8 cellular contexts compared by ENCODE assay signal in the genomic region with DNA sequence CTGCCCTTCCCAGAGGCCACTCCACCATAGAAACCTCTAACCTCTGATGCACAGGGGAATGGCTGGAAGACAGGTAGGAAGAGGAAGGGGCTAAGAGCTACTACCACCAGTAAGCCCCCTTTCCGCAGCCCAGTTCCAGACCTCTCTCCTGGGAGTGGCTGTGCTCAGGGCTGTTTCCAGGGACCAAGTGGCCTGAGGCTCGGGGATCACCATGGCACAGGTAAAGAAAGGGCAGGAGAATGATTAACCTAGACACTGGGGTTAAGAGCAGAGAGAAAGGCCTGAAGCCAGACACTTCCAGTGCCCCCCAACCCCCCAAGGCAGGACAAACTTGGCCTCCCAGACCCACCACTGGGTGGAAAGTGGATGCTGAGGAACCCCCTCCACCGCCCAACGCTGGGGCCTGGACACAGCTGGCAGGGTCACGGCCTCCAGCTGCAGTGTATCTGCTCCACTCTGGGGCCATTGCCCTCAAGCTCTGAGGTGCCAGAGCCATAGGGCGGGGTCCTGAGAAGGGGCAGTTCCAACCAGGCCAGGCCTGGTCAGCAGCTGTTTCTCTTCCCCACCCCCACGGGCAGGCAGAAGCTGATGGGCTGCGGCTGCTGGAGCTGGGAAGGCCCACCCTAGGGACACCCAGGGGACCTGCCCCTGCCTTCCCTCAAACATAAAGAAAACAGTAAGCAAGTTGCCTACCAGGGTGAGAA. TPM values are rescaled to one million over a fixed set of nuclear protein-coding genes. Genes with fewer than 3 reads are reported as not detected.
DNase-seq lines count a peak whose midpoint lies in the region; ATAC-seq, FAIRE-seq and TF ChIP-seq lines count a peak whose summit lies in the region.

No MANE protein-coding gene starts in this region.

- H3K4me1 ChIP-seq in SK-N-SH (ENCODE audit: control insufficient read depth in 1 of 2, insufficient read depth in 2 of 2, low read depth in 1 of 2, low read length in 1 of 2) (peaks cover 35% of the 10 kb centered on the region in 2 experiments), left ventricle myocardium inferior (peaks cover 88% of the 10 kb centered on the region), small intestine (ENCODE audit: control insufficient read depth in 2 of 2, insufficient read depth in 1 of 2, low read depth in 1 of 2, low read length in 1 of 2) (peaks cover 9 to 12% of the 10 kb centered on the region in 2 donors)

- peak overlapping the region; percentile 89 for H3K4me3 Mint-ChIP-seq in activated T-helper 17 cell treated with anti-CD3 and anti-CD28 coated beads, Interleukin-2, amount 50 U/mL, for 72 hours

- ATAC-seq in SK-N-SH treated with all-trans-retinoic acid at 6 μM for 48 hours (no peak), GM21528 (IDR thresholded peaks at IDR 0.05; ENCODE audit: low FRiP score, unreplicated experiment) (no peak), HG02763 (IDR thresholded peaks at IDR 0.05; ENCODE audit: unreplicated experiment) (no peak)
- no peak for ATAC-seq in activated T-helper 17 cell treated with anti-CD3 and anti-CD28 coated beads, Interleukin-2, amount 50 U/mL, for 72 hours (replicated peaks)

- no peaks in the 10 kb centered on the region for H3K9me3 Mint-ChIP-seq in activated T-helper 17 cell treated with anti-CD3 and anti-CD28 coated beads, Interleukin-2, amount 50 U/mL, for 72 hours

- intact Hi-C loops in left ventricle myocardium inferior (cut with micrococcal nuclease) = no loop called here

- FAIRE-seq in small intestine (lab: Jason Lieb, UNC) = no peak

- H3K4me2 ChIP-seq in SK-N-SH = peak overlapping the region; percentile 93

- peaks cover 82% of the 10 kb centered on the region for H3K79me2 ChIP-seq in SK-N-SH (ENCODE audit: insufficient read depth)

- peak overlapping the region; percentile 99 for H3K27ac Mint-ChIP-seq in activated T-helper 17 cell treated with anti-CD3 and anti-CD28 coated beads, Interleukin-2, amount 50 U/mL, for 72 hours

- peaks cover 29% of the 10 kb centered on the region for H3F3A ChIP-seq in SK-N-SH (replicated peaks; ENCODE audit: insufficient read depth)

- H3K4me3 ChIP-seq in SK-N-SH (ENCODE audit: low read depth in 2 of 2, low read length in 1 of 2) (peak overlapping the region; percentile 91 to 97), left ventricle myocardium inferior (peak overlapping the region; percentile 91), small intestine (ENCODE audit: low read depth in 1 of 2, low read length in 2 of 2) (peak overlapping the region; percentile 16 to 68)

- peaks cover 54% of the 10 kb centered on the region for H3K4me1 Mint-ChIP-seq in activated T-helper 17 cell treated with anti-CD3 and anti-CD28 coated beads, Interleukin-2, amount 50 U/mL, for 72 hours

- H3K27me3 ChIP-seq in SK-N-SH (ENCODE audit: insufficient read depth) = no peaks in the 10 kb centered on the region
- no peaks in the 10 kb centered on the region for H3K27me3 ChIP-seq in left ventricle myocardium inferior (ENCODE audit: low read depth)
- no peaks in the 10 kb centered on the region for H3K27me3 ChIP-seq in small intestine (ENCODE audit: control insufficient read depth in 2 of 2, insufficient read depth in 2 of 2, low read length in 2 of 2)

- H3K36me3 ChIP-seq in SK-N-SH (replicated peaks in 1 of 2; ENCODE audit: control insufficient read depth in 1 of 2, insufficient read depth in 2 of 2, low read length in 1 of 2) (peaks cover 25 to 28% of the 10 kb centered on the region in 2 experiments), left ventricle myocardium inferior (peaks cover 33% of the 10 kb centered on the region), small intestine (ENCODE audit: control insufficient read depth in 2 of 2, insufficient read depth in 2 of 2, low read length in 2 of 2) (peaks cover 0 to 10% of the 10 kb centered on the region in 2 donors)

- H3K9me2 ChIP-seq in SK-N-SH = no peaks in the 10 kb centered on the region

- 57% methylated on average over 3 of the region's 8 CpGs for WGBS in SK-N-SH (ENCODE audit: low lambda C conversion rate)
- WGBS in small intestine, 3 donors = 26 to 35% (median 34%) methylated on average over 8 of the region's 8 CpGs

- POLR2A ChIA-PET in SK-N-SH (lab: Yijun Ruan, JAX) = interaction anchor here (1.1 kb wide), 1 partner anchor 23 kb away, joined by 3 read pairs; the partner anchor contains the start of gene IGSF9

- H3K27ac ChIP-seq in SK-N-SH (ENCODE audit: low read depth in 2 of 2, low read length in 1 of 2) = peak overlapping the region; percentile 73 to 97
- peak overlapping the region; percentile 98 for H3K27ac ChIP-seq in left ventricle myocardium inferior (replicated peaks)
- H3K27ac ChIP-seq in small intestine (ENCODE audit: low read depth in 1 of 2, low read length in 1 of 2) = peak overlapping the region; percentile 90 to 91

- peak overlapping the region; percentile 100 for H3K9ac ChIP-seq in SK-N-SH

- peaks cover 54% of the 10 kb centered on the region for H4K20me1 ChIP-seq in SK-N-SH (ENCODE audit: insufficient read depth)

- no peak for TF ChIP-seq EP300 in SK-N-SH (IDR thresholded peaks at IDR 0.05; ENCODE audit: borderline replicate concordance in 1 of 2, low read depth in 1 of 2, low read length in 1 of 2)

- CTCF ChIA-PET in SK-N-SH (lab: Yijun Ruan, JAX) = interaction anchor here (0.7 to 22.3 kb wide), 8 partner anchors 11 to 157 kb away, joined by 3 to 460 read pairs (median 6); no protein-coding TSS in a partner anchor

- no peak overlapping the region for H2AFZ ChIP-seq in SK-N-SH (ENCODE audit: low read depth)

- no peaks in the 10 kb centered on the region for H3K27me3 Mint-ChIP-seq in activated T-helper 17 cell treated with anti-CD3 and anti-CD28 coated beads, Interleukin-2, amount 50 U/mL, for 72 hours

- H3K9me3 ChIP-seq in SK-N-SH (no peaks in the 10 kb centered on the region), left ventricle myocardium inferior (replicated peaks) (no peaks in the 10 kb centered on the region), small intestine (ENCODE audit: control insufficient read depth, low read depth) (no peaks in the 10 kb centered on the region)

- peak; percentile 62 for DNase-seq in SK-N-SH
- peak; percentile 81 for DNase-seq in left ventricle myocardium inferior
- peak; percentile 45 for DNase-seq in small intestine
- no peak for DNase-seq in NCI-H774 (lab: John Stamatoyannopoulos, UW)

- no peak for TF ChIP-seq RAD21 in SK-N-SH (IDR thresholded peaks at IDR 0.05; ENCODE audit: low read length)

- TF ChIP-seq CTCF in SK-N-SH (IDR thresholded peaks at IDR 0.05) = no peak
- no peak for TF ChIP-seq CTCF in left ventricle myocardium inferior (IDR thresholded peaks at IDR 0.05; ENCODE audit: borderline replicate concordance)

- peaks cover 81% of the 10 kb centered on the region for H3K36me3 Mint-ChIP-seq in activated T-helper 17 cell treated with anti-CD3 and anti-CD28 coated beads, Interleukin-2, amount 50 U/mL, for 72 hours (ENCODE audit: low read depth)

TF ChIP-seq in SK-N-SH, 30 proteins besides CTCF, POLR2A, EP300 and RAD21:
- TF ChIP-seq NFIC (IDR thresholded peaks at IDR 0.05; ENCODE audit: borderline replicate concordance) (no peak), RCOR1 (IDR thresholded peaks at IDR 0.05; ENCODE audit: low read length) (no peak), EZH2phosphoT487 (IDR thresholded peaks at IDR 0.05; ENCODE audit: borderline replicate concordance, low read depth) (no peak), TCF12 (IDR thresholded peaks at IDR 0.05) (0 out of 2 replicates have a peak, but pooled peaks have one; percentile 5)

TF ChIP-seq in SK-N-SH treated with all-trans-retinoic acid at 6 μM for 48 hours, 23 proteins besides CTCF, POLR2A, EP300 and RAD21 (continues in another document):
- TF ChIP-seq PPARA (CRISPR knock-in tag; IDR thresholded peaks at IDR 0.05; ENCODE audit: borderline replicate concordance) = no peak
- TF ChIP-seq TCF4 (CRISPR knock-in tag; IDR thresholded peaks at IDR 0.05; ENCODE audit: borderline replicate concordance) = no peak
- no peak for TF ChIP-seq RARB (CRISPR knock-in tag; IDR thresholded peaks at IDR 0.05)
- no peak for TF ChIP-seq ESRRG (CRISPR knock-in tag; IDR thresholded peaks at IDR 0.05)
- TF ChIP-seq GLIS3 (CRISPR knock-in tag; IDR thresholded peaks at IDR 0.05) = no peak
- TF ChIP-seq ZFP3 (CRISPR knock-in tag; IDR thresholded peaks at IDR 0.05) = no peak

RNA-seq across cellular contexts. Expression of gene TAGLN2, which starts 2.7 kb away (rescaled TPM):
- polyA plus RNA-seq in SK-N-SH (2012; rRNA removed) = 625 and 646 TPM in 2 replicates
- 361 and 510 TPM in 2 replicates for polyA plus RNA-seq in SK-N-SH (2012; cell fraction: cytosol; rRNA removed)
- 304 and 445 TPM in 2 replicates for polyA plus RNA-seq in SK-N-SH (2012; cell fraction: nucleus; rRNA removed)
- total RNA-seq in activated T-helper 17 cell treated with anti-CD3 and anti-CD28 coated beads, Interleukin-2, amount 50 U/mL, for 72 hours = 100 to 1,000 TPM; 457 to 593 TPM
- total RNA-seq in left ventricle myocardium inferior = 110 TPM
- 100 to 1,000 TPM; 384 to 472 (median 416) TPM for polyA plus RNA-seq in small intestine

RNA-seq across cellular contexts. Expression of gene CFAP45, which starts 22.7 kb away (rescaled TPM):
- 0.57 and 0.74 TPM in 2 replicates for polyA plus RNA-seq in SK-N-SH (2012; rRNA removed)
- polyA plus RNA-seq in SK-N-SH (2012; cell fraction: cytosol; rRNA removed) = 0.51 and 0.66 TPM in 2 replicates
- 0.95 and 2.1 TPM in 2 replicates for polyA plus RNA-seq in SK-N-SH (2012; cell fraction: nucleus; rRNA removed)
- total RNA-seq in activated T-helper 17 cell treated with anti-CD3 and anti-CD28 coated beads, Interleukin-2, amount 50 U/mL, for 72 hours = 1 to 10 TPM in 1 of 2 donors, under 1 TPM in 1; 0.78 to 3.6 TPM
- total RNA-seq in left ventricle myocardium inferior = 1.1 TPM
- 1 to 10 TPM in 1 of 3 donors, under 1 TPM in 1, not detected in 1; 0.36 to 1.1 TPM for polyA plus RNA-seq in small intestine

RNA-seq across cellular contexts. Expression of gene IGSF9, which starts 22.8 kb away (rescaled TPM):
- polyA plus RNA-seq in SK-N-SH (2012; rRNA removed) = 0.86 and 2.4 TPM in 2 replicates
- 0.62 and 1.3 TPM in 2 replicates for polyA plus RNA-seq in SK-N-SH (2012; cell fraction: cytosol; rRNA removed)
- polyA plus RNA-seq in SK-N-SH (2012; cell fraction: nucleus; rRNA removed) = 6.9 and 10.8 TPM in 2 replicates
- not detected for total RNA-seq in activated T-helper 17 cell treated with anti-CD3 and anti-CD28 coated beads, Interleukin-2, amount 50 U/mL, for 72 hours
- 0.25 TPM for total RNA-seq in left ventricle myocardium inferior
- 10 to 100 TPM in 2 of 3 donors, 1 to 10 TPM in 1; 3.1 to 34.6 (median 18.1) TPM for polyA plus RNA-seq in small intestine

RNA-seq across cellular contexts. Expression of gene SLAMF9, which starts 31.4 kb away (rescaled TPM):
- 0.12 and 0.19 TPM in 2 replicates for polyA plus RNA-seq in SK-N-SH (2012; rRNA removed)
- 0.08 and 0.18 TPM in 2 replicates for polyA plus RNA-seq in SK-N-SH (2012; cell fraction: cytosol; rRNA removed)
- 0.08 and 0.18 TPM in 2 replicates for polyA plus RNA-seq in SK-N-SH (2012; cell fraction: nucleus; rRNA removed)
- total RNA-seq in activated T-helper 17 cell treated with anti-CD3 and anti-CD28 coated beads, Interleukin-2, amount 50 U/mL, for 72 hours = not detected
- not detected for total RNA-seq in left ventricle myocardium inferior
- polyA plus RNA-seq in small intestine = not detected

Comparison
In these comparisons a context has a peak if more than half of its experiments do, and no peak if none do; other contexts are left out.
1. H3K4me3 ChIP-seq: peak in every context shown above with its lines; median percentile 94 in SK-N-SH; 91 in left ventricle myocardium inferior; 42 in small intestine.